In genomic region chr4:20684852-20685763, GRCh38 we compare ENCODE assay signal across 9 cellular contexts. TPM values are rescaled to one million over a fixed set of nuclear protein-coding genes. Genes with fewer than 3 reads are reported as not detected.
DNase-seq lines count a peak whose midpoint lies in the region; ATAC-seq and TF ChIP-seq lines count a peak whose summit lies in the region.
"Had no signal": no experiment of that assay in that cellular context is flagged by ENCODE, and none has a peak within 500 bp of the region (broad histone marks: within the 10 kb centered on the region; RNA-seq: fewer than 3 reads in every experiment).

No MANE protein-coding gene starts in this region.

- no peaks in the 10 kb centered on the region for H3K4me1 Mint-ChIP-seq in activated B cell treated with CpG ODN at 0.5 μM for 24 hours

- ATAC-seq in activated B cell treated with CpG ODN at 0.5 μM for 24 hours (ENCODE audit: low read depth): no peak
- ATAC-seq in GM21447 (IDR thresholded peaks at IDR 0.05; ENCODE audit: unreplicated experiment): no peak
- no peak for ATAC-seq in HG03139 (IDR thresholded peaks at IDR 0.05; ENCODE audit: unreplicated experiment)

- H3K9me3 ChIP-seq in Loucy (ENCODE audit: insufficient read depth, low read depth, low read length): no peaks in the 10 kb centered on the region

- POLR2A ChIA-PET in activated B cell treated with CpG ODN at 0.5 μM for 24 hours (lab: Charles Lee): no interaction called here

- H3K27me3 ChIP-seq in Loucy (ENCODE audit: insufficient read depth, low read length, poor library complexity, severe bottlenecking) (no peaks in the 10 kb centered on the region), kidney epithelial cell (ENCODE audit: control insufficient read depth, insufficient read depth, low read length) (no peaks in the 10 kb centered on the region)

- CTCF ChIA-PET in activated B cell treated with CpG ODN at 0.5 μM for 24 hours (lab: Charles Lee): interaction anchor here (1.1 to 2.3 kb wide), 6 partner anchors 9 to 1996 kb away, joined by 3 to 9 read pairs (median 5); no protein-coding TSS in a partner anchor

- H3K9me3 Mint-ChIP-seq in activated B cell treated with CpG ODN at 0.5 μM for 24 hours: no peaks in the 10 kb centered on the region
- H3K9me3 Mint-ChIP-seq: T-helper 1 cell treated with Interleukin-12 subunit alpha and Interleukin-12 subunit beta and Interleukin-4 antibody, amounts not matched to agents 30 μg/mL and 1 μg/mL, for 36 hours had no signal

- H3F3A ChIP-seq in Loucy (ENCODE audit: low read depth): no peaks in the 10 kb centered on the region

- H3K36me3 Mint-ChIP-seq in activated B cell treated with CpG ODN at 0.5 μM for 24 hours (ENCODE audit: low read depth): no peaks in the 10 kb centered on the region

- no peaks in the 10 kb centered on the region for H4K20me1 ChIP-seq in Loucy (ENCODE audit: insufficient read depth, low read length, poor library complexity, severe bottlenecking)

- TF ChIP-seq CTCF in Loucy (conservative IDR thresholded peaks at IDR 0.05; ENCODE audit: low read length) (peak; percentile 75), activated B cell treated with CpG ODN at 0.5 μM for 24 hours (IDR thresholded peaks at IDR 0.05) (peak; percentile 89), kidney epithelial cell (IDR thresholded peaks at IDR 0.05; ENCODE audit: insufficient read depth, low read length, poor library complexity, severe bottlenecking) (peak; percentile 37)

- no peak overlapping the region for H3K9ac ChIP-seq in Loucy (ENCODE audit: low read depth, low read length, poor library complexity, severe bottlenecking)

- H3K4me2 ChIP-seq in Loucy (ENCODE audit: low read depth, low read length, poor library complexity, severe bottlenecking): no peak overlapping the region

- no peak overlapping the region for H3K4me3 Mint-ChIP-seq in activated B cell treated with CpG ODN at 0.5 μM for 24 hours
- H3K4me3 Mint-ChIP-seq: T-helper 1 cell treated with Interleukin-12 subunit alpha and Interleukin-12 subunit beta and Interleukin-4 antibody, amounts not matched to agents 30 μg/mL and 1 μg/mL, for 36 hours had no signal

- peak overlapping the region; percentile 32 for H2AFZ ChIP-seq in Loucy (ENCODE audit: low read length)

- H3K36me3 ChIP-seq in Loucy (ENCODE audit: insufficient read depth, low read length): no peaks in the 10 kb centered on the region
- no peaks in the 10 kb centered on the region for H3K36me3 ChIP-seq in kidney epithelial cell (ENCODE audit: control insufficient read depth, insufficient read depth, low read length)

- peaks cover 7% of the 10 kb centered on the region for H3K27me3 Mint-ChIP-seq in activated B cell treated with CpG ODN at 0.5 μM for 24 hours

- DNase-seq in DMS153 treated with DMSO at 0.1 percent for 48 hours (lab: John Stamatoyannopoulos, UW; ENCODE audit: unreplicated experiment) (peak; percentile 2), DMS153 (lab: John Stamatoyannopoulos, UW) (no peak), activated B cell treated with CpG ODN at 0.5 μM for 24 hours (no peak), kidney epithelial cell (ENCODE audit: low read depth) (no peak), amygdala (lab: John Stamatoyannopoulos, UW) (no peak)

- no peak overlapping the region for H3K4me3 ChIP-seq in Loucy (ENCODE audit: low read length, poor library complexity, severe bottlenecking)
- no peak overlapping the region for H3K4me3 ChIP-seq in kidney epithelial cell (ENCODE audit: low read depth, low read length)

- H3K9me2 ChIP-seq in Loucy (replicated peaks; ENCODE audit: low read depth, low read length): no peaks in the 10 kb centered on the region

- H3K79me2 ChIP-seq in Loucy (ENCODE audit: insufficient read depth, low read length): no peaks in the 10 kb centered on the region

- intact Hi-C loops in activated B cell treated with CpG ODN at 0.5 μM for 24 hours (cut with micrococcal nuclease): loop anchor here (1.0 kb wide), 3 partner anchors 266 to 1996 kb away; no protein-coding TSS in a partner anchor

- H3K4me1 ChIP-seq in Loucy (ENCODE audit: insufficient read depth, low read length, poor library complexity, severe bottlenecking): no peaks in the 10 kb centered on the region

- H3K27ac Mint-ChIP-seq in activated B cell treated with CpG ODN at 0.5 μM for 24 hours: no peak overlapping the region
- H3K27ac Mint-ChIP-seq: T-helper 1 cell treated with Interleukin-12 subunit alpha and Interleukin-12 subunit beta and Interleukin-4 antibody, amounts not matched to agents 30 μg/mL and 1 μg/mL, for 36 hours had no signal

RNA-seq across cellular contexts. Expression of gene PACRGL, which starts 15.2 kb away (rescaled TPM):
- 13.4 and 16.4 TPM in 2 replicates for total RNA-seq in activated B cell treated with CpG ODN at 0.5 μM for 24 hours
- 23.0 TPM in 2 replicates for total RNA-seq in kidney epithelial cell

Comparison
In these comparisons a context has a peak if more than half of its experiments do, and no peak if none do; other contexts are left out.
1. CTCF ChIP-seq: peak in every context shown above with its lines; median percentile 89 in activated B cell treated with CpG ODN at 0.5 μM for 24 hours; 75 in Loucy; 37 in kidney epithelial cell.